Comparison of ENCODE assay signal across 13 cellular contexts in the genomic region with DNA sequence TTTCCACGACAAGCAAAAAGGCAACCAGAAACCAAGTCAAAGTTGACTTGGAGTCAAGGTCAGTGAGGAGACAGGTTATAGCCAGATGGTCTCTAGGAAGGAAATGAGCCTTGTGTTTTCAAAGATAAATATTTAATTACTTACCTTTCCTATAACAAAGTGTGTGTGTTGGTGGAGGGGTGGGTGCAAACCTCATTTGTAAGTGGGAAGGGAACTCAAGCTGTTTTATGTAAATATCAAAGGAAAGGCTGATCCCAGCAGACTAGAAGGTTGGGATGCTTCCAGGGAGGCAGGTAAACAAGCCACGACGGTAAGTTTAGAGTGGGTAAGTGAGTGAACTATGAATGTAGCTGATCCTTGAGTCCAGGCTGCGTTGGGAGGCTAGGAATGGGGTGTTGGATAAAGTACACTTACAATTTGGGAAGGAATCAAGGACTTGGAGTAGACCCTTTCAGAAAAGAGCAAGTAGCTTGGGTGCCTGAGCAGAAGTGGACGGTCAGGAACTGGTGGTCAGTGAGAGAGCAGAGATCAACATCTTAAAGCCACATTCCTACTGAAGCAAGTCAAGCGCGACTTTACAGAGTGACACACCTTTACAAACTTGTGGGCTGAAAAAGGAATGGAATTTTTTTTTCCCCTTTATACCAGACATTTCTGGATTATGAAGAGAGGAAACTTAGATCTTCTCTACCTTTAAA.
A peak's percentile ranks its signal among the peaks of the same experiment; 100 is the strongest.
DNase-seq lines count a peak whose midpoint lies in the region; ATAC-seq and TF ChIP-seq lines count a peak whose summit lies in the region.
"Had no signal": no experiment of that assay in that cellular context is flagged by ENCODE, and none has a peak within 500 bp of the region (broad histone marks: within the 10 kb centered on the region; RNA-seq: fewer than 3 reads in every experiment).

No MANE protein-coding gene starts in this region.

- no peak overlapping the region for H3K27ac Mint-ChIP-seq in activated CD8-positive, alpha-beta T cell treated with anti-CD3 and anti-CD28 coated beads, Interleukin-2, amount 10 ng/mL, durations not matched to agents 7 days and 5 days
- H3K27ac Mint-ChIP-seq: activated CD4-positive, alpha-beta T cell treated with anti-CD3 and anti-CD28 coated beads for 36 hours; brain had no signal

- POLR2A ChIA-PET in activated CD8-positive, alpha-beta T cell treated with anti-CD3 and anti-CD28 coated beads, Interleukin-2, amount 10 ng/mL, durations not matched to agents 7 days and 5 days (lab: Charles Lee): no interaction called here

- H3K4me3 ChIP-seq in HUES48 (ENCODE audit: low read depth, low read length) (no peak overlapping the region), colonic mucosa (no peak overlapping the region), prostate gland (no peak overlapping the region)
- H3K4me3 ChIP-seq: HAP-1 had no signal

- H3K9me3 Mint-ChIP-seq in activated CD8-positive, alpha-beta T cell treated with anti-CD3 and anti-CD28 coated beads, Interleukin-2, amount 10 ng/mL, durations not matched to agents 7 days and 5 days (ENCODE audit: insufficient read depth): peaks cover 10% of the 10 kb centered on the region

- intact Hi-C loops in colonic mucosa (cut with DNase I): no loop called here
- intact Hi-C loops in prostate gland (cut with DNase I): no loop called here

- no peak overlapping the region for H3K9ac ChIP-seq in HUES48 (ENCODE audit: low read depth, low read length)
- H3K9ac ChIP-seq in colonic mucosa (ENCODE audit: low read depth in 2 of 2, low read length in 2 of 2): no peak overlapping the region

- no peaks in the 10 kb centered on the region for H3K9me3 ChIP-seq in HUES48 (ENCODE audit: control insufficient read depth, insufficient read depth, low read length)
- H3K9me3 ChIP-seq in colonic mucosa: no peaks in the 10 kb centered on the region
- no peaks in the 10 kb centered on the region for H3K9me3 ChIP-seq in prostate gland
- H3K9me3 ChIP-seq: HAP-1 had no signal

- H3K4me1 Mint-ChIP-seq in activated CD8-positive, alpha-beta T cell treated with anti-CD3 and anti-CD28 coated beads, Interleukin-2, amount 10 ng/mL, durations not matched to agents 7 days and 5 days (ENCODE audit: low read depth): peaks cover 32% of the 10 kb centered on the region

- peaks cover 16% of the 10 kb centered on the region for H3K36me3 Mint-ChIP-seq in activated CD8-positive, alpha-beta T cell treated with anti-CD3 and anti-CD28 coated beads, Interleukin-2, amount 10 ng/mL, durations not matched to agents 7 days and 5 days (ENCODE audit: low read depth)
- H3K36me3 Mint-ChIP-seq: brain; CD4-positive, CD25-positive, alpha-beta regulatory T cell had no signal

- H3K4me1 ChIP-seq in HUES48 (ENCODE audit: control insufficient read depth, insufficient read depth, low read length): peaks cover 24% of the 10 kb centered on the region
- peaks cover 9% of the 10 kb centered on the region for H3K4me1 ChIP-seq in colonic mucosa
- H3K4me1 ChIP-seq in prostate gland (replicated peaks): no peaks in the 10 kb centered on the region

- peak overlapping the region; percentile 68 for H3K27ac ChIP-seq in HUES48 (ENCODE audit: low read depth, low read length)
- peak overlapping the region; percentile 27 for H3K27ac ChIP-seq in colonic mucosa
- no peak overlapping the region for H3K27ac ChIP-seq in prostate gland

- H3K27me3 Mint-ChIP-seq in activated CD8-positive, alpha-beta T cell treated with anti-CD3 and anti-CD28 coated beads, Interleukin-2, amount 10 ng/mL, durations not matched to agents 7 days and 5 days (ENCODE audit: low read depth): no peaks in the 10 kb centered on the region
- H3K27me3 Mint-ChIP-seq: activated CD4-positive, alpha-beta T cell treated with anti-CD3 and anti-CD28 coated beads for 36 hours; brain; CD4-positive, CD25-positive, alpha-beta regulatory T cell had no signal

- DNase-seq in NCI-H345 treated with DMSO at 0.1 percent for 48 hours (lab: John Stamatoyannopoulos, UW; ENCODE audit: unreplicated experiment) (peak; percentile 37), colonic mucosa (no peak), prostate gland (ENCODE audit: low spot score) (peak; percentile 51)
- DNase-seq in activated naive CD4-positive, alpha-beta T cell treated with anti-CD3 and anti-CD28 coated beads, Interleukin-2, amount 50 U/mL, for 16 hours: no peak
- DNase-seq in activated CD8-positive, alpha-beta T cell treated with anti-CD3 and anti-CD28 coated beads, Interleukin-2, amount 10 ng/mL, durations not matched to agents 7 days and 5 days: no peak
- DNase-seq in activated T-cell treated with anti-CD3 and anti-CD28 coated beads, Interleukin-2, amount 50 U/mL, for 48 hours: no peak
- DNase-seq: activated CD4-positive, alpha-beta T cell treated with anti-CD3 and anti-CD28 coated beads for 36 hours; CD4-positive, CD25-positive, alpha-beta regulatory T cell had no signal

- ATAC-seq in activated CD8-positive, alpha-beta T cell treated with anti-CD3 and anti-CD28 coated beads, Interleukin-2, amount 10 ng/mL, durations not matched to agents 7 days and 5 days: no peak
- no peak for ATAC-seq in GM18520 (IDR thresholded peaks at IDR 0.05; ENCODE audit: unreplicated experiment)
- ATAC-seq: activated CD4-positive, alpha-beta T cell treated with anti-CD3 and anti-CD28 coated beads for 36 hours; SK-N-SH treated with all-trans-retinoic acid at 6 μM for 48 hours had no signal

- WGBS in prostate gland: 57% methylated on average over 7 of the region's 7 CpGs

- CTCF ChIA-PET in activated CD8-positive, alpha-beta T cell treated with anti-CD3 and anti-CD28 coated beads, Interleukin-2, amount 10 ng/mL, durations not matched to agents 7 days and 5 days (lab: Charles Lee): no interaction called here

- no peaks in the 10 kb centered on the region for H3K36me3 ChIP-seq in HUES48 (ENCODE audit: control insufficient read depth, insufficient read depth, low read length)
- H3K36me3 ChIP-seq in colonic mucosa: no peaks in the 10 kb centered on the region
- no peaks in the 10 kb centered on the region for H3K36me3 ChIP-seq in prostate gland
- H3K36me3 ChIP-seq: HAP-1 had no signal

- no peak overlapping the region for H3K4me3 Mint-ChIP-seq in activated CD8-positive, alpha-beta T cell treated with anti-CD3 and anti-CD28 coated beads, Interleukin-2, amount 10 ng/mL, durations not matched to agents 7 days and 5 days
- H3K4me3 Mint-ChIP-seq: activated CD4-positive, alpha-beta T cell treated with anti-CD3 and anti-CD28 coated beads for 36 hours; brain; CD4-positive, CD25-positive, alpha-beta regulatory T cell had no signal

- H3K27me3 ChIP-seq in HUES48 (ENCODE audit: control insufficient read depth, insufficient read depth, low read length) (no peaks in the 10 kb centered on the region), colonic mucosa (no peaks in the 10 kb centered on the region), prostate gland (replicated peaks; ENCODE audit: insufficient read depth) (no peaks in the 10 kb centered on the region)

- TF ChIP-seq CTCF in colonic mucosa (IDR thresholded peaks at IDR 0.05) (no peak), prostate gland (IDR thresholded peaks at IDR 0.05) (no peak)

- no peak for TF ChIP-seq POLR2A in prostate gland (IDR thresholded peaks at IDR 0.05)

Comparison
In these comparisons a context has a peak if more than half of its experiments do, and no peak if none do; other contexts are left out.
1. H3K27ac ChIP-seq: peak in HUES48 (single experiment) and colonic mucosa (single experiment); none in prostate gland (0 of 2).
2. DNase-seq: peak in NCI-H345 treated with DMSO at 0.1 percent for 48 hours (single experiment) and prostate gland (single experiment); none in colonic mucosa (single experiment), activated naive CD4-positive, alpha-beta T cell treated with anti-CD3 and anti-CD28 coated beads, Interleukin-2, amount 50 U/mL, for 16 hours (single experiment), activated CD8-positive, alpha-beta T cell treated with anti-CD3 and anti-CD28 coated beads, Interleukin-2, amount 10 ng/mL, durations not matched to agents 7 days and 5 days (single experiment) and activated T-cell treated with anti-CD3 and anti-CD28 coated beads, Interleukin-2, amount 50 U/mL, for 48 hours (0 of 2).